Comparison of ENCODE assay signal across 20 cellular contexts in genomic region chr19:1750343-1751021, GRCh38. TPM values are rescaled to one million over a fixed set of nuclear protein-coding genes. Genes with fewer than 3 reads are reported as not detected.
DNase-seq lines count a peak whose midpoint lies in the region; ATAC-seq lines count a peak whose summit lies in the region.
"Had no signal": no experiment of that assay in that cellular context is flagged by ENCODE, and none has a peak within 500 bp of the region (broad histone marks: within the 10 kb centered on the region; RNA-seq: fewer than 3 reads in every experiment).

No MANE protein-coding gene starts in this region.

- peak overlapping the region; percentile 68 for H3K27ac Mint-ChIP-seq in stimulated activated naive CD8-positive, alpha-beta T cell treated with anti-CD3 and anti-CD28 coated beads, Interleukin-15, Interleukin-2, amounts not matched to agents 100 ng/mL and 50 ng/mL, for 24 hours
- H3K27ac Mint-ChIP-seq in T-helper 17 cell (no peak overlapping the region), immature natural killer cell (no peak overlapping the region)
- H3K27ac Mint-ChIP-seq: activated CD4-positive, alpha-beta memory T cell treated with anti-CD3 and anti-CD28 coated beads, Interleukin-2, amount 10 ng/mL, durations not matched to agents 7 days and 5 days; activated T-helper 2 cell treated with anti-CD3 and anti-CD28 coated beads, Interferon-gamma antibody, Interleukin-2, Interleukin-4, amounts not matched to agents 10 μg/mL and 5 μg/mL and 100 μg/mL, durations not matched to agents 14 hours and 24 hours and 36 hours; mesothelial cell of epicardium had no signal

- H3K4me1 Mint-ChIP-seq in stimulated activated naive CD8-positive, alpha-beta T cell treated with anti-CD3 and anti-CD28 coated beads, Interleukin-15, Interleukin-2, amounts not matched to agents 100 ng/mL and 50 ng/mL, for 24 hours (ENCODE audit: low read depth): peaks cover 23% of the 10 kb centered on the region
- H3K4me1 Mint-ChIP-seq in T-helper 17 cell: peaks cover 11% of the 10 kb centered on the region
- peaks cover 12 to 16% of the 10 kb centered on the region in 2 donors for H3K4me1 Mint-ChIP-seq in immature natural killer cell

- no peak for ATAC-seq in stimulated activated naive CD8-positive, alpha-beta T cell treated with anti-CD3 and anti-CD28 coated beads, Interleukin-15, Interleukin-2, amounts not matched to agents 100 U/mL and 50 U/mL, for 24 hours
- no peak for ATAC-seq in T-helper 17 cell
- ATAC-seq: left colon, Right ventricle myocardium inferior had no signal

- H3K36me3 Mint-ChIP-seq in stimulated activated naive CD8-positive, alpha-beta T cell treated with anti-CD3 and anti-CD28 coated beads, Interleukin-15, Interleukin-2, amounts not matched to agents 100 ng/mL and 50 ng/mL, for 24 hours (ENCODE audit: low read depth): no peaks in the 10 kb centered on the region
- H3K36me3 Mint-ChIP-seq in T-helper 17 cell (ENCODE audit: low read depth) (peaks cover under 1% of the 10 kb centered on the region), immature natural killer cell (no peaks in the 10 kb centered on the region)
- H3K36me3 Mint-ChIP-seq: mesothelial cell of epicardium had no signal

- DNase-seq in stimulated activated naive CD8-positive, alpha-beta T cell treated with anti-CD3 and anti-CD28 coated beads, Interleukin-15, Interleukin-2, amounts not matched to agents 100 U/mL and 50 U/mL, for 24 hours: no peak
- DNase-seq in T-helper 17 cell (no peak), immature natural killer cell (no peak), NCI-H2227 (lab: John Stamatoyannopoulos, UW; ENCODE audit: unreplicated experiment) (no peak), DMS114 treated with DMSO at 0.1 percent for 48 hours (lab: John Stamatoyannopoulos, UW; ENCODE audit: unreplicated experiment) (no peak), retina (no peak)
- DNase-seq: activated CD4-positive, alpha-beta memory T cell treated with anti-CD3 and anti-CD28 coated beads, Interleukin-2, amount 10 ng/mL, durations not matched to agents 7 days and 5 days; amygdala; central memory CD4-positive, alpha-beta T cell; esophagus squamous epithelium; GM23248; left colon; NCI-H526; stimulated activated CD4-positive, alpha-beta T cell treated with anti-CD3 and anti-CD28 coated beads, Interleukin-12 subunit alpha, Interleukin-12 subunit beta, amount 100 ng/mL, for 4 hours; WERI-Rb-1 had no signal

- no peaks in the 10 kb centered on the region for H3K9me3 ChIP-seq in T-helper 17 cell (ENCODE audit: control insufficient read depth, low read length, poor library complexity, severe bottlenecking)
- H3K9me3 ChIP-seq: esophagus squamous epithelium had no signal

- H3K4me3 Mint-ChIP-seq in stimulated activated naive CD8-positive, alpha-beta T cell treated with anti-CD3 and anti-CD28 coated beads, Interleukin-15, Interleukin-2, amounts not matched to agents 100 ng/mL and 50 ng/mL, for 24 hours: peak overlapping the region; percentile 26
- peak overlapping the region; percentile 77 for H3K4me3 Mint-ChIP-seq in T-helper 17 cell
- peak overlapping the region; percentile 36 to 72 (median 64) for H3K4me3 Mint-ChIP-seq in immature natural killer cell
- H3K4me3 Mint-ChIP-seq: activated CD4-positive, alpha-beta memory T cell treated with anti-CD3 and anti-CD28 coated beads, Interleukin-2, amount 10 ng/mL, durations not matched to agents 7 days and 5 days; mesothelial cell of epicardium had no signal

- H3K9me3 Mint-ChIP-seq in stimulated activated naive CD8-positive, alpha-beta T cell treated with anti-CD3 and anti-CD28 coated beads, Interleukin-15, Interleukin-2, amounts not matched to agents 100 ng/mL and 50 ng/mL, for 24 hours: no peaks in the 10 kb centered on the region
- peaks cover 0 to under 1% (median 0%) of the 10 kb centered on the region in 6 donors for H3K9me3 Mint-ChIP-seq in immature natural killer cell
- H3K9me3 Mint-ChIP-seq: activated CD4-positive, alpha-beta memory T cell treated with anti-CD3 and anti-CD28 coated beads, Interleukin-2, amount 10 ng/mL, durations not matched to agents 7 days and 5 days; activated T-helper 2 cell treated with anti-CD3 and anti-CD28 coated beads, Interferon-gamma antibody, Interleukin-2, Interleukin-4, amounts not matched to agents 10 μg/mL and 5 μg/mL and 100 μg/mL, durations not matched to agents 14 hours and 24 hours and 36 hours; mesothelial cell of epicardium had no signal

- peaks cover 53% of the 10 kb centered on the region for H3K27me3 Mint-ChIP-seq in stimulated activated naive CD8-positive, alpha-beta T cell treated with anti-CD3 and anti-CD28 coated beads, Interleukin-15, Interleukin-2, amounts not matched to agents 100 ng/mL and 50 ng/mL, for 24 hours
- H3K27me3 Mint-ChIP-seq in T-helper 17 cell (peaks cover 34% of the 10 kb centered on the region), immature natural killer cell (ENCODE audit: low read depth in 3 of 3) (peaks cover 20 to 43% (median 30%) of the 10 kb centered on the region in 3 donors)

RNA-seq across cellular contexts. Expression of gene ONECUT3, which starts 2.8 kb away (rescaled TPM):
- total RNA-seq in T-helper 17 cell: not detected
- polyA plus RNA-seq in immature natural killer cell: not detected
- total RNA-seq: activated CD4-positive, alpha-beta memory T cell treated with anti-CD3 and anti-CD28 coated beads, Interleukin-2, amount 10 ng/mL, durations not matched to agents 7 days and 5 days; activated T-helper 2 cell treated with anti-CD3 and anti-CD28 coated beads, Interferon-gamma antibody, Interleukin-2, Interleukin-4, amounts not matched to agents 10 μg/mL and 5 μg/mL and 100 μg/mL, durations not matched to agents 14 hours and 24 hours and 36 hours; esophagus squamous epithelium; GM23248; left colon; mesothelial cell of epicardium; renal cortical epithelial cell; Right ventricle myocardium inferior had no signal
- polyA plus RNA-seq: GM23248 had no signal

Comparison
In these comparisons a context has a peak if more than half of its experiments do, and no peak if none do; other contexts are left out.
1. H3K4me3 Mint-ChIP-seq: peak in every context shown above with its lines; median percentile 77 in T-helper 17 cell; 64 in immature natural killer cell; 26 in stimulated activated naive CD8-positive, alpha-beta T cell treated with anti-CD3 and anti-CD28 coated beads, Interleukin-15, Interleukin-2, amounts not matched to agents 100 ng/mL and 50 ng/mL, for 24 hours.